7 cellular contexts compared by ENCODE assay signal in genomic region chr18:14638008-14638407, GRCh38.
DNase-seq lines count a peak whose midpoint lies in the region; ATAC-seq and TF ChIP-seq lines count a peak whose summit lies in the region.
"Not testable (repeated sequence)": the region's sequence is repeated elsewhere in the genome, so short reads cannot be mapped to it uniquely, and the experiment has no call there.

No MANE protein-coding gene starts in this region.

- not testable (repeated sequence) for H3K79me2 ChIP-seq in PC-3 (ENCODE audit: low read length)

- not testable (repeated sequence) for H2AFZ ChIP-seq in PC-3 (ENCODE audit: low read length)

- H3K36me3 Mint-ChIP-seq in CD4-positive, alpha-beta T cell (ENCODE audit: low read depth); central memory CD8-positive, alpha-beta T cell (ENCODE audit: insufficient read depth); natural killer cell: not testable (repeated sequence)

- H3K27me3 ChIP-seq in CD4-positive, alpha-beta T cell (ENCODE audit: control insufficient read depth, insufficient read depth, low read length); PC-3 (ENCODE audit: low read length): not testable (repeated sequence)

- not testable (repeated sequence) for H3K36me3 ChIP-seq in PC-3 (ENCODE audit: low read depth, low read length); mucosa of descending colon (ENCODE audit: low read depth)

- not testable (repeated sequence) for H3K27ac Mint-ChIP-seq in CD4-positive, alpha-beta T cell; central memory CD8-positive, alpha-beta T cell (ENCODE audit: low read depth); natural killer cell

- H3K4me1 ChIP-seq in PC-3 (ENCODE audit: insufficient read depth, low read length); mucosa of descending colon (ENCODE audit: low read depth): not testable (repeated sequence)

- DNase-seq in CD4-positive, alpha-beta T cell; central memory CD8-positive, alpha-beta T cell (ENCODE audit: low spot score in 2 of 2); left colon; mucosa of descending colon; natural killer cell: not testable (repeated sequence)
- peak; percentile 1 for DNase-seq in LHCN-M2 (ENCODE audit: low read depth)
- peak; percentile 10 for DNase-seq in PC-3

- not testable (repeated sequence) for H3K4me2 ChIP-seq in PC-3 (ENCODE audit: low read length)

- H3K9ac ChIP-seq in PC-3 (ENCODE audit: low read length), result not testable (repeated sequence)

- TF ChIP-seq CTCF in CD4-positive, alpha-beta T cell (IDR thresholded peaks at IDR 0.05); PC-3 (conservative IDR thresholded peaks at IDR 0.05; ENCODE audit: low read depth, low read length); mucosa of descending colon (IDR thresholded peaks at IDR 0.05): not testable (repeated sequence)
- peak; percentile 16 for TF ChIP-seq CTCF in natural killer cell (IDR thresholded peaks at IDR 0.05)

- not testable (repeated sequence) for H4K20me1 ChIP-seq in PC-3 (ENCODE audit: low read length)

- POLR2A ChIA-PET in CD4-positive, alpha-beta T cell (lab: Charles Lee); PC-3 (lab: Charles Lee; ENCODE audit: unreplicated experiment): not testable (repeated sequence)

- H3K4me3 ChIP-seq in PC-3 (ENCODE audit: low read length); mucosa of descending colon: not testable (repeated sequence)

- CTCF ChIA-PET in CD4-positive, alpha-beta T cell (lab: Charles Lee); PC-3 (lab: Charles Lee): not testable (repeated sequence)

- not testable (repeated sequence) for H3K9me2 ChIP-seq in PC-3 (replicated peaks; ENCODE audit: low read length)

- H3K27ac ChIP-seq in CD4-positive, alpha-beta T cell (ENCODE audit: low read depth, low read length); PC-3 (ENCODE audit: low read length): not testable (repeated sequence)

- H3K9me3 ChIP-seq in CD4-positive, alpha-beta T cell (ENCODE audit: control insufficient read depth, low read length); PC-3 (ENCODE audit: low read length); mucosa of descending colon: not testable (repeated sequence)

- not testable (repeated sequence) for H3K4me3 Mint-ChIP-seq in CD4-positive, alpha-beta T cell; central memory CD8-positive, alpha-beta T cell; natural killer cell

- H3K9me3 Mint-ChIP-seq in CD4-positive, alpha-beta T cell; central memory CD8-positive, alpha-beta T cell; natural killer cell: not testable (repeated sequence)

- ATAC-seq in CD4-positive, alpha-beta T cell (ENCODE audit: poor library complexity), result peak; percentile 49
- peak; percentile 96 for ATAC-seq in PC-3
- ATAC-seq in central memory CD8-positive, alpha-beta T cell (replicated peaks; ENCODE audit: extremely low read depth, poor library complexity, severe bottlenecking), result peak; percentile 45
- peak; percentile 48 for ATAC-seq in left colon
- peak; percentile 21 for ATAC-seq in mucosa of descending colon
- ATAC-seq in natural killer cell, result peak in 2 of 3 donors; percentile 58 to 68

- H3K4me1 Mint-ChIP-seq in CD4-positive, alpha-beta T cell (ENCODE audit: low read depth); central memory CD8-positive, alpha-beta T cell; natural killer cell: not testable (repeated sequence)

- not testable (repeated sequence) for BruUV-seq in PC-3 (replicated peaks; lab: Mats Ljungman, UMichigan)

- intact Hi-C loops in CD4-positive, alpha-beta T cell (cut with DNase I, micrococcal nuclease); PC-3 (cut with micrococcal nuclease); left colon (cut with DNase I, micrococcal nuclease); mucosa of descending colon (cut with DNase I, micrococcal nuclease); natural killer cell (cut with micrococcal nuclease): not testable (repeated sequence)

- not testable (repeated sequence) for H3F3A ChIP-seq in PC-3 (ENCODE audit: low read length, unreplicated experiment)

- not testable (repeated sequence) for H3K27me3 Mint-ChIP-seq in CD4-positive, alpha-beta T cell
- peaks cover 13% of the 10 kb centered on the region for H3K27me3 Mint-ChIP-seq in central memory CD8-positive, alpha-beta T cell
- H3K27me3 Mint-ChIP-seq in natural killer cell (ENCODE audit: low read depth in 2 of 2), result peaks cover 0 to 18% of the 10 kb centered on the region in 2 donors

Comparison
In these comparisons a context has a peak if more than half of its experiments do, and no peak if none do; other contexts are left out.
1. ATAC-seq: peak in every context shown above with its lines; median percentile 96 in PC-3; 63 in natural killer cell; 49 in CD4-positive, alpha-beta T cell; 48 in left colon; 45 in central memory CD8-positive, alpha-beta T cell; 21 in mucosa of descending colon.